Comparison of ENCODE assay signal across 8 cellular contexts in the genomic region with DNA sequence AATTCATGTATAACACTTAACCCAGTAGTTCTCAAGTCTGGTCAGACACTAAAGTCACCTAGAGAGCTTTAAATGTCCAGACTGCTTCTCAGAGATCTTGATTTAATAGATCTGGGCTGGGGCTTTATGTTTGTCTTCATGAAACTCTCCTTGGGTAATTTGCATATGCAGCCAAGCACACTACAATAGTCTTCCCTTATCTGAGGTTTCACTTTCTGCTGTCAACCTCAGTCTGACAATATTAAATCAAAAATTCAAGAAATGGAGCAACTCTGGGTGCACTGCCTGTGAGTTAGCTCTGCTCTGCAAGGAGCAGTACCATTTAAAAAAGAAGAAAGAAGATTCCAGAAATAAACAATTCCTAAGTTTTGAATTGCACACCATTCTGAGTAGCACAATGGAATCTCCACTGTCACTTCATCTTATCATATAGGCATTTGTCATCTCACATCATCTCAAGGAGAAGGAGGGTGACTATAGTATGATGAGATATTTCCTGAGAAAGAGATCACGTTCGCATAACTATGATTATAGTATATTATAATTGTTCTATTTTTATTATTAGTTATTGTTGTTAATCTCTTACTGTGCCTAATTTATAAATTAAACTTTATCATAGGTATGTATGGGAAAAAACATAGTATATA. TPM values are rescaled to one million over a fixed set of nuclear protein-coding genes. Genes with fewer than 3 reads are reported as not detected.
A peak's percentile ranks its signal among the peaks of the same experiment; 100 is the strongest.
DNase-seq lines count a peak whose midpoint lies in the region; ATAC-seq lines count a peak whose summit lies in the region.

No MANE protein-coding gene starts in this region.

- H3K9me3 Mint-ChIP-seq in naive thymus-derived CD8-positive, alpha-beta T cell, result no peaks in the 10 kb centered on the region

- peaks cover 0 to 4% (median 0%) of the 10 kb centered on the region in 5 donors for H3K27me3 Mint-ChIP-seq in naive thymus-derived CD8-positive, alpha-beta T cell

- peak; percentile 97 for ATAC-seq in GM18867 (IDR thresholded peaks at IDR 0.05; ENCODE audit: unreplicated experiment)
- ATAC-seq in HG02623 (IDR thresholded peaks at IDR 0.05; ENCODE audit: unreplicated experiment), result peak; percentile 96
- ATAC-seq in naive thymus-derived CD8-positive, alpha-beta T cell, result peak; percentile 79 to 85

- POLR2A ChIA-PET in naive thymus-derived CD8-positive, alpha-beta T cell (lab: Charles Lee), result interaction anchor here (1.0 to 1.6 kb wide), 2 partner anchors 10 to 17 kb away, joined by 3 to 7 read pairs; partner anchors contain the start of gene FNIP2

- no peaks in the 10 kb centered on the region for H3K36me3 Mint-ChIP-seq in naive thymus-derived CD8-positive, alpha-beta T cell

- peaks cover 14 to 50% (median 41%) of the 10 kb centered on the region in 4 donors for H3K4me1 Mint-ChIP-seq in naive thymus-derived CD8-positive, alpha-beta T cell

- H3K4me3 Mint-ChIP-seq in naive thymus-derived CD8-positive, alpha-beta T cell, result peak overlapping the region; percentile 34 to 80 (median 69)

- H3K27ac Mint-ChIP-seq in naive thymus-derived CD8-positive, alpha-beta T cell, result peak overlapping the region in 8 of 10 donors; percentile 6 to 85 (median 57)

- peak; percentile 76 for DNase-seq in NOMO-1 treated with DMSO at 0.1 percent for 48 hours (lab: John Stamatoyannopoulos, UW; ENCODE audit: unreplicated experiment)
- DNase-seq in naive thymus-derived CD8-positive, alpha-beta T cell, result peak in 3 of 10 donors; percentile 15 to 24 (median 20)
- DNase-seq in cerebellar cortex (ENCODE audit: low spot score), result no peak
- no peak for DNase-seq in NCI-H748 treated with DMSO at 0.1 percent for 48 hours (lab: John Stamatoyannopoulos, UW)
- DNase-seq in hypothalamus (lab: John Stamatoyannopoulos, UW), result no peak
- no peak for DNase-seq in KG1 (lab: John Stamatoyannopoulos, UW)

RNA-seq across cellular contexts. Expression of gene FNIP2, which starts 9.4 kb away (rescaled TPM):
- total RNA-seq in naive thymus-derived CD8-positive, alpha-beta T cell, result 10 to 100 TPM in 1 of 2 experiments, 1 to 10 TPM in 1; 9.3 to 10.1 TPM
- 1 to 10 TPM; 2.5 to 6.7 (median 4.6) TPM for polyA plus RNA-seq in naive thymus-derived CD8-positive, alpha-beta T cell

RNA-seq across cellular contexts. Expression of gene PPID, which starts 55.0 kb away (rescaled TPM):
- total RNA-seq in naive thymus-derived CD8-positive, alpha-beta T cell, result 10 to 100 TPM; 24.9 to 29.0 TPM
- polyA plus RNA-seq in naive thymus-derived CD8-positive, alpha-beta T cell, result 10 to 100 TPM; 46.5 to 54.2 (median 49.0) TPM
